17 cellular contexts compared by ENCODE assay signal in the genomic region with DNA sequence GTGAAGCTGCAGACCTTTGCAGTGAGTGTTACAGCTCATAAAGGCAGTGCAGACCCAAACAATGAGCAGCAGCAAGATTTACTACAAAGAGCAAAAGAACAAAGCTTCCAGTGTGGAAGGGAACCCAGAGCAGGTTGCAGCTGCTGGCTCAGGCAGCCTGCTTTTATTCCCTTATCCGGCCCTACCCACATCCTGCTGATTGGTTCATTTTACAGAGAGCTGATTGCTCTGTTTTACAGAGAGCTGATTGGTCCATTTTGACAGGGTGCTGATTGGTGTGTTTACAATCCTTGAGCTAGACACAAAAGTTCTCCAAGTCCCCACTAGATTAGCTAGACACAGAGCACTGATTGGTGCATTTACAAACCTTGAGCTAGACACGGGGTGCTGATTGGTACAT. TPM values are rescaled to one million over a fixed set of nuclear protein-coding genes. Genes with fewer than 3 reads are reported as not detected.
A peak's percentile ranks its signal among the peaks of the same experiment; 100 is the strongest.
DNase-seq lines count a peak whose midpoint lies in the region; ATAC-seq, FAIRE-seq and TF ChIP-seq lines count a peak whose summit lies in the region.
"Not testable (repeated sequence)": the region's sequence is repeated elsewhere in the genome, so short reads cannot be mapped to it uniquely, and the experiment has no call there.
"Had no signal": no experiment of that assay in that cellular context is flagged by ENCODE, and none has a peak within 500 bp of the region (broad histone marks: within the 10 kb centered on the region; RNA-seq: fewer than 3 reads in every experiment).

No MANE protein-coding gene starts in this region.

- not testable (repeated sequence) for TF ChIP-seq POLR2A in HepG2 (IDR thresholded peaks at IDR 0.05; ENCODE audit: insufficient read depth in 1 of 2, low read depth in 2 of 2, low read length in 2 of 2); testis (IDR thresholded peaks at IDR 0.05)

- not testable (repeated sequence) for H3K4me3 ChIP-seq in DND-41 (ENCODE audit: low read depth in 1 of 2, low read length in 2 of 2); Jurkat, Clone E6-1 (ENCODE audit: low read length); SJCRH30; HepG2 (replicated peaks in 1 of 3; ENCODE audit: insufficient read depth in 1 of 3, low read depth in 2 of 3, low read length in 3 of 3); neuronal stem cell (ENCODE audit: low read length in 2 of 2)
- H3K4me3 ChIP-seq in testis, result peak overlapping the region in 1 of 2 donors; percentile 23

- not testable (repeated sequence) for H2AK5ac ChIP-seq in neuronal stem cell (ENCODE audit: low read depth, low read length)

- peaks cover 22% of the 10 kb centered on the region for H3K27me3 Mint-ChIP-seq in activated CD8-positive, alpha-beta T cell treated with anti-CD3 and anti-CD28 coated beads for 36 hours
- peaks cover 18% of the 10 kb centered on the region for H3K27me3 Mint-ChIP-seq in neural crest cell (ENCODE audit: low read depth)

- H3K79me2 ChIP-seq in DND-41 (ENCODE audit: insufficient read depth, low read length); HepG2 (ENCODE audit: insufficient read depth, low read length): not testable (repeated sequence)

- H3K27ac ChIP-seq in DND-41 (ENCODE audit: low read length); SJCRH30; HepG2 (ENCODE audit: extremely low read length, insufficient read depth, low read length); neuronal stem cell (replicated peaks; ENCODE audit: low read length); testis: not testable (repeated sequence)

- not testable (repeated sequence) for H2BK15ac ChIP-seq in neuronal stem cell (ENCODE audit: low read length)

- not testable (repeated sequence) for FAIRE-seq in HepG2 (lab: Jason Lieb, UNC)

- not testable (repeated sequence) for H3K23ac ChIP-seq in neuronal stem cell (ENCODE audit: low read depth, low read length, poor library complexity)

- BruUV-seq in HepG2 (replicated peaks; lab: Mats Ljungman, UMichigan), result not testable (repeated sequence)

- H2AFZ ChIP-seq in DND-41 (ENCODE audit: low read depth, low read length); HepG2 (ENCODE audit: low read length): not testable (repeated sequence)
- H2AFZ ChIP-seq in neuronal stem cell (ENCODE audit: low read length), result peak overlapping the region; percentile 24

- CTCF ChIA-PET in activated CD8-positive, alpha-beta T cell treated with anti-CD3 and anti-CD28 coated beads for 36 hours (lab: Charles Lee), result interaction anchor here (1.6 kb wide), 1 partner anchor 19 kb away, joined by 8 read pairs; no protein-coding TSS in a partner anchor
- CTCF ChIA-PET in HepG2 (lab: Yijun Ruan, JAX; ENCODE audit: low intra/inter-chr PET ratio, low total read pairs), result not testable (repeated sequence)

- H3K18ac ChIP-seq in neuronal stem cell (ENCODE audit: low read length), result not testable (repeated sequence)

- not testable (repeated sequence) for H3K4ac ChIP-seq in neuronal stem cell (ENCODE audit: low read length)

- H3K79me1 ChIP-seq in neuronal stem cell (ENCODE audit: low read depth, low read length), result not testable (repeated sequence)

- not testable (repeated sequence) for H3K36me3 ChIP-seq in DND-41 (ENCODE audit: insufficient read depth, low read length); SJCRH30; HepG2 (replicated peaks in 1 of 2; ENCODE audit: control insufficient read depth in 1 of 2, insufficient read depth in 2 of 2, low read length in 2 of 2); neuronal stem cell (replicated peaks in 1 of 2; ENCODE audit: control insufficient read depth in 2 of 2, insufficient read depth in 2 of 2, low read length in 2 of 2); testis (ENCODE audit: low read depth, missing control alignments)

- not testable (repeated sequence) for TF ChIP-seq RAD21 in HepG2 (CRISPR knock-in tag; IDR thresholded peaks at IDR 0.05)

- not testable (repeated sequence) for H3K4me3 Mint-ChIP-seq in activated CD8-positive, alpha-beta T cell treated with anti-CD3 and anti-CD28 coated beads for 36 hours
- peak overlapping the region; percentile 66 for H3K4me3 Mint-ChIP-seq in neural crest cell

- not testable (repeated sequence) for H4K8ac ChIP-seq in neuronal stem cell (ENCODE audit: low read depth, low read length)

- POLR2A ChIA-PET in activated CD8-positive, alpha-beta T cell treated with anti-CD3 and anti-CD28 coated beads for 36 hours (lab: Charles Lee); HepG2 (lab: Yijun Ruan, JAX): not testable (repeated sequence)

- intact Hi-C loops in activated CD8-positive, alpha-beta T cell treated with anti-CD3 and anti-CD28 coated beads for 36 hours (cut with micrococcal nuclease); HepG2 (cut with micrococcal nuclease; ENCODE audit: unreplicated experiment); testis (cut with DNase I; ENCODE audit: low total_unique reads): not testable (repeated sequence)

- H3K27me3 ChIP-seq in DND-41 (ENCODE audit: insufficient read depth, low read length, poor library complexity); SJCRH30; HepG2 (ENCODE audit: control insufficient read depth in 1 of 2, insufficient read depth in 2 of 2, low read length in 2 of 2); testis: not testable (repeated sequence)
- H3K27me3 ChIP-seq in neuronal stem cell (ENCODE audit: control insufficient read depth in 3 of 3, insufficient read depth in 3 of 3, low read depth in 1 of 3, low read length in 3 of 3), result peaks cover 0 to 19% (median 3%) of the 10 kb centered on the region in 3 experiments

- in situ Hi-C loops in HepG2 (cut with HindIII; ENCODE audit: extremely low pct_ligation_motif_present, low pct_unique_long_range_greater_than_20kb), result not testable (repeated sequence)

- not testable (repeated sequence) for H3K9me3 ChIP-seq in DND-41 (ENCODE audit: insufficient read depth, low read length, severe bottlenecking); SJCRH30 (replicated peaks); HepG2 (ENCODE audit: low read length); neuronal stem cell (replicated peaks in 1 of 2; ENCODE audit: control insufficient read depth in 2 of 2, insufficient read depth in 1 of 2, low read depth in 1 of 2, low read length in 2 of 2); testis

- H2BK12ac ChIP-seq in neuronal stem cell (ENCODE audit: low read length), result not testable (repeated sequence)

- H4K20me1 ChIP-seq in DND-41 (ENCODE audit: insufficient read depth, low read length); HepG2 (ENCODE audit: insufficient read depth, low read length): not testable (repeated sequence)

- WGBS in HepG2 (ENCODE audit: low lambda C conversion rate), result 17% methylated on average over 1 of the region's 2 CpGs
- no CpG with 5 or more reads among the region's 2 CpGs for WGBS in neuronal stem cell (ENCODE audit: extremely low coverage in 2 of 2, insufficient read length in 2 of 2, insufficient replicate concordance in 1 of 2), 2 donors
- 38 to 63% methylated on average over 2 of the region's 2 CpGs for WGBS in testis, 2 donors

- not testable (repeated sequence) for H2BK5ac ChIP-seq in neuronal stem cell (ENCODE audit: low read length)

- not testable (repeated sequence) for H3K9ac ChIP-seq in DND-41 (ENCODE audit: low read depth, low read length); HepG2 (ENCODE audit: insufficient read depth, low read depth, low read length); neuronal stem cell (ENCODE audit: low read depth, low read length, poor library complexity)

- not testable (repeated sequence) for H3K4me1 Mint-ChIP-seq in activated CD8-positive, alpha-beta T cell treated with anti-CD3 and anti-CD28 coated beads for 36 hours (ENCODE audit: low read depth)
- H3K4me1 Mint-ChIP-seq in neural crest cell, result peaks cover 15% of the 10 kb centered on the region

- peak; percentile 12 for DNase-seq in DND-41
- peak; percentile 40 for DNase-seq in Jurkat, Clone E6-1 (ENCODE audit: low read depth, low spot score)
- peak; percentile 32 to 66 for DNase-seq in SJCRH30
- peak; percentile 11 for DNase-seq in activated CD8-positive, alpha-beta T cell treated with anti-CD3 and anti-CD28 coated beads for 36 hours
- peak; percentile 6 for DNase-seq in HepG2 (ENCODE audit: low spot score)
- DNase-seq in neural crest cell (ENCODE audit: low read depth, low spot score); neuronal stem cell (ENCODE audit: low spot score): not testable (repeated sequence)
- peak; percentile 46 for DNase-seq in testis

- not testable (repeated sequence) for H2BK120ac ChIP-seq in neuronal stem cell (ENCODE audit: low read depth, low read length)

- not testable (repeated sequence) for H3K14ac ChIP-seq in neuronal stem cell (ENCODE audit: low read length)

- not testable (repeated sequence) for H4K91ac ChIP-seq in neuronal stem cell (ENCODE audit: low read depth, low read length, poor library complexity)

- not testable (repeated sequence) for H3K4me2 ChIP-seq in DND-41 (ENCODE audit: insufficient read depth, low read length); HepG2 (ENCODE audit: low read depth, low read length); neuronal stem cell (ENCODE audit: insufficient read depth, low read length, poor library complexity, severe bottlenecking)

- TF ChIP-seq CTCF in DND-41 (IDR thresholded peaks at IDR 0.05; ENCODE audit: borderline replicate concordance, extremely low read depth, low read length, poor library complexity, severe bottlenecking); activated CD8-positive, alpha-beta T cell treated with anti-CD3 and anti-CD28 coated beads for 36 hours (IDR thresholded peaks at IDR 0.05); HepG2 (CRISPR knock-in tag; IDR thresholded peaks at IDR 0.05); neural crest cell (conservative IDR thresholded peaks at IDR 0.05); testis (IDR thresholded peaks at IDR 0.05): not testable (repeated sequence)

- not testable (repeated sequence) for TF ChIP-seq EP300 in HepG2 (IDR thresholded peaks at IDR 0.05; ENCODE audit: low read depth in 2 of 2, low read length in 2 of 2); HepG2 (CRISPR knock-in tag; IDR thresholded peaks at IDR 0.05; ENCODE audit: borderline replicate concordance)

- not testable (repeated sequence) for ATAC-seq in DND-41 (ENCODE audit: insufficient read depth, low read depth); activated CD8-positive, alpha-beta T cell treated with anti-CD3 and anti-CD28 coated beads for 36 hours; HepG2

- not testable (repeated sequence) for H3K9me3 Mint-ChIP-seq in activated CD8-positive, alpha-beta T cell treated with anti-CD3 and anti-CD28 coated beads for 36 hours; neural crest cell

- not testable (repeated sequence) for H3K27ac Mint-ChIP-seq in activated CD8-positive, alpha-beta T cell treated with anti-CD3 and anti-CD28 coated beads for 36 hours; neural crest cell (ENCODE audit: unreplicated experiment)

- H3K36me3 Mint-ChIP-seq in activated CD8-positive, alpha-beta T cell treated with anti-CD3 and anti-CD28 coated beads for 36 hours (ENCODE audit: low read depth); neural crest cell (ENCODE audit: low read depth): not testable (repeated sequence)

- not testable (repeated sequence) for H3K4me1 ChIP-seq in DND-41 (ENCODE audit: insufficient read depth, low read length); SJCRH30; neuronal stem cell (ENCODE audit: control insufficient read depth in 2 of 2, insufficient read depth in 1 of 2, low read depth in 1 of 2, low read length in 2 of 2); testis
- H3K4me1 ChIP-seq in HepG2 (ENCODE audit: insufficient read depth, low read length), result peaks cover 15% of the 10 kb centered on the region

RNA-seq across cellular contexts. Expression of gene DYDC2, which starts 2.3 kb away (rescaled TPM):
- polyA plus RNA-seq in Jurkat, Clone E6-1 (2012; ENCODE audit: insufficient read depth, insufficient read length), result not detected
- total RNA-seq in SJCRH30 (2014; rRNA removed; shearing (Covaris generic)), result 0.13 TPM in 1 of 2 replicates, not detected in the other
- under 1 TPM in 1 of 2 experiments, not detected in 1; 0.70 TPM for total RNA-seq in activated CD8-positive, alpha-beta T cell treated with anti-CD3 and anti-CD28 coated beads for 36 hours
- total RNA-seq in HepG2 (2016; rRNA removed; fragmentation: Illumina TruSeq; extraction: Trizol) (2.3 and 4.2 TPM in 2 replicates), neural crest cell (2.5 and 3.5 TPM in 2 replicates), testis (1 to 10 TPM; 1.8 to 4.5 TPM)
- total RNA-seq in HepG2 (2016; cell fraction: cytosol; rRNA removed; fragmentation: Illumina TruSeq; extraction: Trizol; ENCODE audit: low read depth), result 2.6 and 2.8 TPM in 2 replicates
- total RNA-seq in HepG2 (2016; cell fraction: insoluble cytoplasmic fraction; rRNA removed; fragmentation: Illumina TruSeq; extraction: Trizol), result 2.9 and 3.6 TPM in 2 replicates
- 6.5 and 7.7 TPM in 2 replicates for total RNA-seq in HepG2 (2016; cell fraction: membrane; rRNA removed; fragmentation: Illumina TruSeq; extraction: Trizol)
- total RNA-seq in HepG2 (2016; cell fraction: nucleus; rRNA removed; fragmentation: Illumina TruSeq; extraction: Trizol), result 1.3 TPM in 2 replicates
- polyA plus RNA-seq in HepG2 (2011; rRNA removed) (0.98 and 2.3 TPM in 2 replicates), testis (ENCODE audit: insufficient read depth, low read depth, low replicate concordance) (22.8 TPM)
- polyA plus RNA-seq in HepG2 (2011; cell fraction: cytosol; rRNA removed), result 0.59 and 1.8 TPM in 2 replicates
- 0.27 and 1.1 TPM in 2 replicates for polyA plus RNA-seq in HepG2 (2011; cell fraction: nucleus; rRNA removed)
- polyA plus RNA-seq in HepG2 (2012), result 4.0 and 6.8 TPM in 2 replicates
- polyA plus RNA-seq in HepG2 (2016; cell fraction: cytosol; fragmentation: Illumina TruSeq; extraction: Trizol; ENCODE audit: low read depth), result 3.9 and 4.9 TPM in 2 replicates
- 3.9 and 4.6 TPM in 2 replicates for polyA plus RNA-seq in HepG2 (2016; cell fraction: insoluble cytoplasmic fraction; fragmentation: Illumina TruSeq; extraction: Trizol; ENCODE audit: low read depth)
- polyA plus RNA-seq in HepG2 (2016; cell fraction: membrane; fragmentation: Illumina TruSeq; extraction: Trizol; ENCODE audit: low read depth), result 6.4 and 7.3 TPM in 2 replicates
- 3.3 and 6.0 TPM in 2 replicates for polyA plus RNA-seq in HepG2 (2016; cell fraction: nucleus; fragmentation: Illumina TruSeq; extraction: Trizol; ENCODE audit: insufficient read depth, low read depth)
- 0.32 TPM in 1 of 2 replicates, not detected in the other for polyA minus RNA-seq in HepG2 (2011; rRNA and poly(A)+ RNA removed; ENCODE audit: low replicate concordance)
- 0.53 and 1.3 TPM in 2 replicates for polyA minus RNA-seq in HepG2 (2011; cell fraction: cytosol; rRNA and poly(A)+ RNA removed)
- polyA minus RNA-seq in HepG2 (2011; cell fraction: nucleus; rRNA and poly(A)+ RNA removed), result 0.62 TPM in 1 of 2 replicates, not detected in the other
- polyA plus RNA-seq in neuronal stem cell (2013, experiment 1 of 2), result 5.7 TPM
- 6.9 TPM for polyA plus RNA-seq in neuronal stem cell (2013, experiment 2 of 2)
- total RNA-seq: A673; CD4-positive, alpha-beta memory T cell; CD4-positive, CD25-positive, alpha-beta regulatory T cell; CD8-positive, alpha-beta memory T cell; Daoy; G401; GM12878 had no signal
- polyA plus RNA-seq: AG04450; CD14-positive monocyte; CD4-positive, alpha-beta memory T cell; CD4-positive, CD25-positive, alpha-beta regulatory T cell; CD8-positive, alpha-beta memory T cell had no signal

RNA-seq across cellular contexts. Expression of gene DYDC1, which starts 2.4 kb away (rescaled TPM):
- polyA plus RNA-seq in Jurkat, Clone E6-1 (2012; ENCODE audit: insufficient read depth, insufficient read length), result not detected
- not detected in 2 replicates for total RNA-seq in SJCRH30 (2014; rRNA removed; shearing (Covaris generic))
- not detected for total RNA-seq in activated CD8-positive, alpha-beta T cell treated with anti-CD3 and anti-CD28 coated beads for 36 hours
- total RNA-seq in HepG2 (2016; rRNA removed; fragmentation: Illumina TruSeq; extraction: Trizol) (not detected in 2 replicates), neural crest cell (not detected in 2 replicates), testis (10 to 100 TPM; 47.5 to 72.5 TPM)
- total RNA-seq in HepG2 (2016; cell fraction: cytosol; rRNA removed; fragmentation: Illumina TruSeq; extraction: Trizol; ENCODE audit: low read depth), result not detected in 2 replicates
- total RNA-seq in HepG2 (2016; cell fraction: insoluble cytoplasmic fraction; rRNA removed; fragmentation: Illumina TruSeq; extraction: Trizol), result not detected in 2 replicates
- total RNA-seq in HepG2 (2016; cell fraction: membrane; rRNA removed; fragmentation: Illumina TruSeq; extraction: Trizol), result not detected in 2 replicates
- total RNA-seq in HepG2 (2016; cell fraction: nucleus; rRNA removed; fragmentation: Illumina TruSeq; extraction: Trizol), result not detected in 2 replicates
- polyA plus RNA-seq in HepG2 (2011; rRNA removed) (not detected in 2 replicates), testis (ENCODE audit: insufficient read depth, low read depth, low replicate concordance) (207 TPM)
- not detected in 2 replicates for polyA plus RNA-seq in HepG2 (2011; cell fraction: cytosol; rRNA removed)
- not detected in 2 replicates for polyA plus RNA-seq in HepG2 (2011; cell fraction: nucleus; rRNA removed)
- polyA plus RNA-seq in HepG2 (2012), result not detected in 2 replicates
- not detected in 2 replicates for polyA plus RNA-seq in HepG2 (2016; cell fraction: cytosol; fragmentation: Illumina TruSeq; extraction: Trizol; ENCODE audit: low read depth)
- polyA plus RNA-seq in HepG2 (2016; cell fraction: insoluble cytoplasmic fraction; fragmentation: Illumina TruSeq; extraction: Trizol; ENCODE audit: low read depth), result not detected in 2 replicates
- not detected in 2 replicates for polyA plus RNA-seq in HepG2 (2016; cell fraction: membrane; fragmentation: Illumina TruSeq; extraction: Trizol; ENCODE audit: low read depth)
- not detected in 2 replicates for polyA plus RNA-seq in HepG2 (2016; cell fraction: nucleus; fragmentation: Illumina TruSeq; extraction: Trizol; ENCODE audit: insufficient read depth, low read depth)
- not detected in 2 replicates for polyA minus RNA-seq in HepG2 (2011; rRNA and poly(A)+ RNA removed; ENCODE audit: low replicate concordance)
- not detected in 2 replicates for polyA minus RNA-seq in HepG2 (2011; cell fraction: cytosol; rRNA and poly(A)+ RNA removed)
- polyA minus RNA-seq in HepG2 (2011; cell fraction: nucleus; rRNA and poly(A)+ RNA removed), result not detected in 2 replicates
- polyA plus RNA-seq in neuronal stem cell (2013, experiment 1 of 2), result 0.18 TPM
- not detected for polyA plus RNA-seq in neuronal stem cell (2013, experiment 2 of 2)
- total RNA-seq: A673; CD4-positive, alpha-beta memory T cell; CD4-positive, CD25-positive, alpha-beta regulatory T cell; CD8-positive, alpha-beta memory T cell; Daoy; G401; GM12878 had no signal
- polyA plus RNA-seq: AG04450; CD14-positive monocyte; CD4-positive, alpha-beta memory T cell; CD4-positive, CD25-positive, alpha-beta regulatory T cell; CD8-positive, alpha-beta memory T cell; GM12878 had no signal

RNA-seq across cellular contexts. Expression of gene PRXL2A, which starts 49.4 kb away (rescaled TPM):
- 44.8 TPM for polyA plus RNA-seq in Jurkat, Clone E6-1 (2012; ENCODE audit: insufficient read depth, insufficient read length)
- total RNA-seq in SJCRH30 (2014; rRNA removed; shearing (Covaris generic)), result 259 and 261 TPM in 2 replicates
- 10 to 100 TPM; 21.0 to 22.7 TPM for total RNA-seq in activated CD8-positive, alpha-beta T cell treated with anti-CD3 and anti-CD28 coated beads for 36 hours
- total RNA-seq in HepG2 (2016; rRNA removed; fragmentation: Illumina TruSeq; extraction: Trizol) (57.4 and 79.9 TPM in 2 replicates), neural crest cell (156 and 161 TPM in 2 replicates), testis (100 to 1,000 TPM; 102 to 104 TPM)
- total RNA-seq in HepG2 (2016; cell fraction: cytosol; rRNA removed; fragmentation: Illumina TruSeq; extraction: Trizol; ENCODE audit: low read depth), result 61.0 and 61.6 TPM in 2 replicates
- total RNA-seq in HepG2 (2016; cell fraction: insoluble cytoplasmic fraction; rRNA removed; fragmentation: Illumina TruSeq; extraction: Trizol), result 60.4 and 81.6 TPM in 2 replicates
- total RNA-seq in HepG2 (2016; cell fraction: membrane; rRNA removed; fragmentation: Illumina TruSeq; extraction: Trizol), result 103 and 106 TPM in 2 replicates
- total RNA-seq in HepG2 (2016; cell fraction: nucleus; rRNA removed; fragmentation: Illumina TruSeq; extraction: Trizol), result 46.3 and 54.0 TPM in 2 replicates
- polyA plus RNA-seq in HepG2 (2011; rRNA removed) (43.9 and 44.0 TPM in 2 replicates), testis (ENCODE audit: insufficient read depth, low read depth, low replicate concordance) (106 TPM)
- polyA plus RNA-seq in HepG2 (2011; cell fraction: cytosol; rRNA removed), result 30.6 and 48.5 TPM in 2 replicates
- polyA plus RNA-seq in HepG2 (2011; cell fraction: nucleus; rRNA removed), result 9.3 and 15.2 TPM in 2 replicates
- 75.8 and 86.2 TPM in 2 replicates for polyA plus RNA-seq in HepG2 (2012)
- 96.8 and 103 TPM in 2 replicates for polyA plus RNA-seq in HepG2 (2016; cell fraction: cytosol; fragmentation: Illumina TruSeq; extraction: Trizol; ENCODE audit: low read depth)
- 78.0 and 79.1 TPM in 2 replicates for polyA plus RNA-seq in HepG2 (2016; cell fraction: insoluble cytoplasmic fraction; fragmentation: Illumina TruSeq; extraction: Trizol; ENCODE audit: low read depth)
- 115 and 119 TPM in 2 replicates for polyA plus RNA-seq in HepG2 (2016; cell fraction: membrane; fragmentation: Illumina TruSeq; extraction: Trizol; ENCODE audit: low read depth)
- 101 and 103 TPM in 2 replicates for polyA plus RNA-seq in HepG2 (2016; cell fraction: nucleus; fragmentation: Illumina TruSeq; extraction: Trizol; ENCODE audit: insufficient read depth, low read depth)
- polyA minus RNA-seq in HepG2 (2011; rRNA and poly(A)+ RNA removed; ENCODE audit: low replicate concordance), result 10.9 and 11.9 TPM in 2 replicates
- 18.7 and 25.3 TPM in 2 replicates for polyA minus RNA-seq in HepG2 (2011; cell fraction: cytosol; rRNA and poly(A)+ RNA removed)
- polyA minus RNA-seq in HepG2 (2011; cell fraction: nucleus; rRNA and poly(A)+ RNA removed), result 10.4 and 12.6 TPM in 2 replicates
- 118 TPM for polyA plus RNA-seq in neuronal stem cell (2013, experiment 1 of 2)
- polyA plus RNA-seq in neuronal stem cell (2013, experiment 2 of 2), result 122 TPM

Comparison
In these comparisons a context has a peak if more than half of its experiments do, and no peak if none do; other contexts are left out.
1. RNA of gene DYDC1, which starts 2.4 kb away (total RNA-seq): 47.5 to 72.5 TPM in testis; not detected in neural crest cell, not detected in HepG2, not detected in SJCRH30 and not detected in activated CD8-positive, alpha-beta T cell treated with anti-CD3 and anti-CD28 coated beads for 36 hours; every median in the first group is over 10 times any median in the second.